Comparison of ENCODE assay signal across 21 cellular contexts in the genomic region with DNA sequence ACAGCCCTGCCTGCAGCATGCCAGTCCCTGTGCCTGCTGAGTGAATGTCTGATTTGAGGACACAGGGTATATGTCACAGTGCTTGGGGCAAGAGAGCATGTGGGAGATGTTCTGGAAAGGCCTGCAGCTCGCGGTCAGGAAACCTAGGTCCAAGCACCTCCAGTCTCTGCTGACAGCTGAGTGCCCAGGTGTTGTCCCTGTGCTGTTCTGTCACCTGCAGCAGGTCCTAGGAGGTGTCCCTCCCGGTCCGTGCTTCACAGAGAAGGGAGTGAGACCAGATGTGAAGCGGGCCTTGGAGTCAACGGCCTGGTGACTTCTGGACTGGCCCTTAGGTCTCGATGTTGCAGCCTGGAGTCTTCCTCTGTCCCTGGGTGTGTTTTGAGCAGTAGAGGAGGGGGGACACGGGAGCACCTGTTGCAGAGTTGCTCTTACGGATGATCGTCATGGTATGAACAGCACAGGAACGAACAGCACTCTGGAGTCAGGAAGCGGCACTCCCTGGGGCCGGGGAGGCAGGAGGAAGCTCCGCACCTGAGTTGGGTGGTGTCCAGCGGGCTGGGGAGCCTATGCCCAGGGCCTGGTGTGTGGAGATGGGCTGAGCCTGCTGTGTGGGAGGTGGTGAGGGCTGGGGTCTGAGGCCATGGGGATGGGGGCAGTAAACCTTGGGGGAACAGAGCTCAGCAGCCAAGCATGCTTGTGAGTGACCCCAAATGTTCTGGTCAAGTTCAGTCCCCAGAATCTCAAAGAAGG. TPM values are rescaled to one million over a fixed set of nuclear protein-coding genes. Genes with fewer than 3 reads are reported as not detected.
DNase-seq lines count a peak whose midpoint lies in the region; ATAC-seq and TF ChIP-seq lines count a peak whose summit lies in the region.
"Had no signal": no experiment of that assay in that cellular context is flagged by ENCODE, and none has a peak within 500 bp of the region (broad histone marks: within the 10 kb centered on the region; RNA-seq: fewer than 3 reads in every experiment).

No MANE protein-coding gene starts in this region.

- H3K79me2 ChIP-seq in H9 (ENCODE audit: insufficient read depth, low read length) (no peaks in the 10 kb centered on the region), neural progenitor cell (ENCODE audit: low read depth) (no peaks in the 10 kb centered on the region)

- H3K23ac ChIP-seq in H9 (ENCODE audit: insufficient read length, low read depth, low read length), result no peak overlapping the region

- H4K5ac ChIP-seq in H9 (ENCODE audit: insufficient read length, low read depth, low read length), result no peak overlapping the region

- H4K20me1 ChIP-seq in H9 (ENCODE audit: control insufficient read depth, insufficient read depth, insufficient read length), result peaks cover 3% of the 10 kb centered on the region
- H4K20me1 ChIP-seq in neural progenitor cell (ENCODE audit: low read depth), result no peaks in the 10 kb centered on the region

- H3K4me1 ChIP-seq in H9 (ENCODE audit: insufficient read depth, low read length), result peaks cover 2% of the 10 kb centered on the region; the same call in 1 of the 2 replicates
- H3K4me1 ChIP-seq in neural progenitor cell, result peaks cover 10% of the 10 kb centered on the region
- no peaks in the 10 kb centered on the region for H3K4me1 ChIP-seq in upper lobe of right lung
- H3K4me1 ChIP-seq in effector memory CD4-positive, alpha-beta T cell (ENCODE audit: control insufficient read depth, insufficient read depth, low read length, poor library complexity, severe bottlenecking), result no peaks in the 10 kb centered on the region
- H3K4me1 ChIP-seq: BE2C, SJCRH30 had no signal

- no peak overlapping the region for H3K18ac ChIP-seq in H9 (ENCODE audit: insufficient read length, low read depth, low read length)

- H2AK5ac ChIP-seq in H9 (ENCODE audit: insufficient read length, low read length), result no peak overlapping the region

- ATAC-seq in WTC11 (no peak), upper lobe of right lung (no peak), GM21723 (IDR thresholded peaks at IDR 0.05; ENCODE audit: unreplicated experiment) (no peak)
- ATAC-seq: GM23338, Panc1 had no signal

- no peak for DNase-seq in H9
- DNase-seq in WTC11 (ENCODE audit: low spot score), result no peak
- DNase-seq in neural progenitor cell (ENCODE audit: low spot score), result no peak
- peak; percentile 38 for DNase-seq in upper lobe of right lung
- no peak for DNase-seq in NCI-H1694 (lab: John Stamatoyannopoulos, UW)
- DNase-seq in effector memory CD4-positive, alpha-beta T cell, result no peak
- DNase-seq: BE2C, DND-41, Karpas-422, MV-4-11, NCI-H1105 treated with DMSO at 0.1 percent for 48 hours, NCI-H2081, NCI-H2171 treated with DMSO at 0.1 percent for 48 hours, NCI-H524 treated with DMSO at 0.1 percent for 48 hours, NCI-H82, SJCRH30 had no signal

- H3K27ac Mint-ChIP-seq in H9 (peak overlapping the region in 1 of 3 experiments; percentile 32; a peak in 2 of 7 replicates), WTC11 (peak overlapping the region; percentile 21; the same call in 1 of the 2 replicates), neural progenitor cell (peak overlapping the region; percentile 57)
- H3K27ac Mint-ChIP-seq: GM23338 had no signal

- H2AFZ ChIP-seq in H9 (ENCODE audit: low read length), result no peak overlapping the region
- no peak overlapping the region for H2AFZ ChIP-seq in neural progenitor cell (replicated peaks)
- H2AFZ ChIP-seq: GM23338 had no signal

- no peaks in the 10 kb centered on the region for H3K23me2 ChIP-seq in H9 (ENCODE audit: insufficient read length, low read depth, low read length, poor library complexity, severe bottlenecking)

- no peak overlapping the region for H2BK15ac ChIP-seq in H9 (ENCODE audit: low read depth, low read length)

- POLR2A ChIA-PET in WTC11 (lab: Charles Lee), result no interaction called here

- H3K27ac ChIP-seq in H9 (ENCODE audit: insufficient read length, low read depth, low read length) (no peak overlapping the region), neural progenitor cell (no peak overlapping the region), upper lobe of right lung (no peak overlapping the region)
- H3K27ac ChIP-seq in effector memory CD4-positive, alpha-beta T cell (ENCODE audit: insufficient read depth, low read length, poor library complexity, severe bottlenecking), result no peak overlapping the region
- H3K27ac ChIP-seq: SJCRH30 had no signal

- H3K36me3 ChIP-seq in neural progenitor cell, result no peaks in the 10 kb centered on the region
- no peaks in the 10 kb centered on the region for H3K36me3 ChIP-seq in upper lobe of right lung
- H3K36me3 ChIP-seq in effector memory CD4-positive, alpha-beta T cell (ENCODE audit: control insufficient read depth, insufficient read depth, low read length), result no peaks in the 10 kb centered on the region
- H3K36me3 ChIP-seq: BE2C, SJCRH30 had no signal

- no peaks in the 10 kb centered on the region for H3K9me3 ChIP-seq in H9 (ENCODE audit: control insufficient read depth, low read depth, low read length)
- no peaks in the 10 kb centered on the region for H3K9me3 ChIP-seq in neural progenitor cell (ENCODE audit: low read depth)
- H3K9me3 ChIP-seq in upper lobe of right lung, result no peaks in the 10 kb centered on the region
- no peaks in the 10 kb centered on the region for H3K9me3 ChIP-seq in effector memory CD4-positive, alpha-beta T cell (ENCODE audit: control insufficient read depth, low read length)
- H3K9me3 ChIP-seq: BE2C, SJCRH30 had no signal

- peaks cover 24% of the 10 kb centered on the region for H3F3A ChIP-seq in neural progenitor cell (ENCODE audit: low read depth)

- H3K4me3 ChIP-seq in neural progenitor cell (no peak overlapping the region), upper lobe of right lung (no peak overlapping the region)
- H3K4me3 ChIP-seq in effector memory CD4-positive, alpha-beta T cell (ENCODE audit: insufficient read depth, low read depth, low read length, poor library complexity, severe bottlenecking), result no peak overlapping the region
- H3K4me3 ChIP-seq: GM23338, SJCRH30 had no signal

- H3K4me2 ChIP-seq in H9 (ENCODE audit: insufficient read depth, insufficient read length, low read length) (no peak overlapping the region), neural progenitor cell (no peak overlapping the region)
- H3K4me2 ChIP-seq: GM23338 had no signal

- H3K27me3 Mint-ChIP-seq in H9 (ENCODE audit: low read depth) (no peaks in the 10 kb centered on the region; the same call in 1 of the 2 replicates), WTC11 (ENCODE audit: low read depth) (peaks cover 3% of the 10 kb centered on the region; the same call in 1 of the 2 replicates), neural progenitor cell (ENCODE audit: insufficient read depth, low read depth) (peaks cover 6% of the 10 kb centered on the region)

- no peak overlapping the region for H2BK12ac ChIP-seq in H9 (ENCODE audit: insufficient read length, low read depth, low read length)

- peak overlapping the region; percentile 48; the same call in 1 of the 2 replicates for H3K14ac ChIP-seq in H9 (ENCODE audit: insufficient read depth, low read length)

- no peak overlapping the region for H4K91ac ChIP-seq in H9 (ENCODE audit: insufficient read length, low read depth, low read length)

- no peak for TF ChIP-seq CTCF in H9 (conservative IDR thresholded peaks at IDR 0.05)
- no peak for TF ChIP-seq CTCF in WTC11 (IDR thresholded peaks at IDR 0.05)
- TF ChIP-seq CTCF in neural progenitor cell (IDR thresholded peaks at IDR 0.05), result no peak
- TF ChIP-seq CTCF in upper lobe of right lung (IDR thresholded peaks at IDR 0.05), result no peak

- H3K36me3 Mint-ChIP-seq in H9 (ENCODE audit: insufficient read depth in 1 of 3, low read depth in 3 of 3), result no peaks in the 10 kb centered on the region
- H3K36me3 Mint-ChIP-seq in WTC11, result no peaks in the 10 kb centered on the region
- H3K36me3 Mint-ChIP-seq in neural progenitor cell, result no peaks in the 10 kb centered on the region

- H3K27me3 ChIP-seq in H9 (ENCODE audit: insufficient read depth, low read length) (no peaks in the 10 kb centered on the region), neural progenitor cell (no peaks in the 10 kb centered on the region), upper lobe of right lung (peaks cover 8% of the 10 kb centered on the region)
- H3K27me3 ChIP-seq in effector memory CD4-positive, alpha-beta T cell (replicated peaks; ENCODE audit: control insufficient read depth, insufficient read depth, low read length, poor library complexity, severe bottlenecking), result no peaks in the 10 kb centered on the region
- H3K27me3 ChIP-seq: BE2C had no signal

- H3K9me3 Mint-ChIP-seq in H9, result peaks cover 0 to 3% of the 10 kb centered on the region in 2 experiments; a peak in 2 of 5 replicates
- no peaks in the 10 kb centered on the region for H3K9me3 Mint-ChIP-seq in WTC11
- no peaks in the 10 kb centered on the region for H3K9me3 Mint-ChIP-seq in neural progenitor cell
- H3K9me3 Mint-ChIP-seq: GM23338 had no signal

- no peaks in the 10 kb centered on the region for H3K79me1 ChIP-seq in H9 (ENCODE audit: insufficient read depth, low read depth, low read length, poor library complexity, severe bottlenecking)

- no peak overlapping the region for H4K8ac ChIP-seq in H9 (replicated peaks; ENCODE audit: insufficient read length, low read depth, low read length)

- H2BK20ac ChIP-seq in H9 (ENCODE audit: low read depth, low read length, poor library complexity, severe bottlenecking), result no peak overlapping the region

- no peak overlapping the region for H3K4ac ChIP-seq in H9 (ENCODE audit: low read depth, low read length)

- H3K56ac ChIP-seq in H9 (ENCODE audit: insufficient read length, low read depth, low read length), result no peak overlapping the region

- H3T11ph ChIP-seq in H9 (ENCODE audit: low read length), result no peak overlapping the region

- H3K9ac ChIP-seq in H9 (ENCODE audit: extremely low read depth, insufficient read length, low read length), result no peak overlapping the region
- no peak overlapping the region for H3K9ac ChIP-seq in neural progenitor cell

- intact Hi-C loops in upper lobe of right lung (cut with DNase I), result no loop called here

- WGBS in H9 (ENCODE audit: extremely low coverage, insufficient read length, low lambda C conversion rate), result no CpG with 5 or more reads among the region's 15 CpGs

- H3K4me1 Mint-ChIP-seq in H9 (peaks cover 8 to 13% of the 10 kb centered on the region in 2 experiments), WTC11 (peaks cover 8% of the 10 kb centered on the region), neural progenitor cell (peaks cover 20% of the 10 kb centered on the region)

- no peak overlapping the region for H2BK5ac ChIP-seq in H9 (ENCODE audit: insufficient read length, low read length)

- no peak overlapping the region for H3K4me3 Mint-ChIP-seq in H9
- H3K4me3 Mint-ChIP-seq in WTC11, result no peak overlapping the region
- H3K4me3 Mint-ChIP-seq in neural progenitor cell, result no peak overlapping the region
- H3K4me3 Mint-ChIP-seq: GM23338 had no signal

- H2BK120ac ChIP-seq in H9 (ENCODE audit: low read depth, low read length, poor library complexity, severe bottlenecking), result no peak overlapping the region

- CTCF ChIA-PET in WTC11 (lab: Charles Lee), result interaction anchor here (1.0 kb wide), 2 partner anchors 17 to 58 kb away, joined by 3 read pairs; no protein-coding TSS in a partner anchor

RNA-seq across cellular contexts. Expression of a gene that starts 21.6 kb away (rescaled TPM):
- total RNA-seq in H9 (2021) (12.5 and 12.6 TPM in 2 replicates), WTC11 (2021) (18.1 to 21.8 TPM (median 19.5 TPM) in 3 replicates), neural progenitor cell (ENCODE audit: low replicate concordance) (22.8 and 44.8 TPM in 2 replicates), upper lobe of right lung (11.1 TPM)

RNA-seq across cellular contexts. Expression of a gene that starts 59.8 kb away (rescaled TPM):
- 0.59 TPM in 2 replicates for total RNA-seq in H9 (2021)
- 0.05 to 0.13 TPM (median 0.09 TPM) in 3 replicates for total RNA-seq in WTC11 (2021)
- total RNA-seq in neural progenitor cell (ENCODE audit: low replicate concordance), result not detected in 2 replicates
- not detected for total RNA-seq in upper lobe of right lung
- total RNA-seq: A673, M059J, SJCRH30 had no signal
